Comparison of ENCODE assay signal across 8 cellular contexts in genomic region chr10:130137659-130138478, GRCh38. TPM values are rescaled to one million over a fixed set of nuclear protein-coding genes. Genes with fewer than 3 reads are reported as not detected.
DNase-seq lines count a peak whose midpoint lies in the region; ATAC-seq, FAIRE-seq and TF ChIP-seq lines count a peak whose summit lies in the region.

No MANE protein-coding gene starts in this region.

- H3K27ac Mint-ChIP-seq in Caco-2 (ENCODE audit: unreplicated experiment) (peak overlapping the region; percentile 34), osteocyte (ENCODE audit: unreplicated experiment) (peak overlapping the region; percentile 79)

- TF ChIP-seq POLR2A in endothelial cell of umbilical vein (IDR thresholded peaks at IDR 0.05; ENCODE audit: low read depth, low read length) (no peak), GM18505 (IDR thresholded peaks at IDR 0.05; ENCODE audit: borderline replicate concordance, extremely low read depth, insufficient read depth, insufficient read length) (no peak)

- peak overlapping the region; percentile 98 for H3K4me2 ChIP-seq in OCI-LY7 (ENCODE audit: low read length)
- peak overlapping the region; percentile 89 for H3K4me2 ChIP-seq in endothelial cell of umbilical vein (ENCODE audit: insufficient read depth, low read length)

- no peak for ATAC-seq in HG03196 (IDR thresholded peaks at IDR 0.05; ENCODE audit: unreplicated experiment)
- ATAC-seq in GM18505 (IDR thresholded peaks at IDR 0.05; ENCODE audit: unreplicated experiment), result no peak

- H3K27me3 ChIP-seq in Caco-2 (replicated peaks; ENCODE audit: control insufficient read depth, insufficient read depth, low read length) (no peaks in the 10 kb centered on the region), endothelial cell of umbilical vein (ENCODE audit: control insufficient read depth in 2 of 2, insufficient read depth in 2 of 2, low read length in 2 of 2) (no peaks in the 10 kb centered on the region)

- no peaks in the 10 kb centered on the region for H3K9me2 ChIP-seq in OCI-LY7 (ENCODE audit: insufficient read depth, low read length)

- DNase-seq in Caco-2, result no peak
- no peak for DNase-seq in OCI-LY7 (ENCODE audit: low spot score)
- DNase-seq in endothelial cell of umbilical vein (ENCODE audit: low read depth, low spot score), result no peak
- no peak for DNase-seq in osteocyte (ENCODE audit: extremely low spot score, unreplicated experiment)
- no peak for DNase-seq in NCI-H1694 (lab: John Stamatoyannopoulos, UW)
- DNase-seq in 8988T, result no peak

- H3K27me3 Mint-ChIP-seq in Caco-2 (ENCODE audit: insufficient read depth, unreplicated experiment), result no peaks in the 10 kb centered on the region
- H3K27me3 Mint-ChIP-seq in osteocyte (ENCODE audit: unreplicated experiment), result no peaks in the 10 kb centered on the region

- H3K9me3 ChIP-seq in Caco-2, result no peaks in the 10 kb centered on the region
- no peaks in the 10 kb centered on the region for H3K9me3 ChIP-seq in OCI-LY7 (ENCODE audit: low read length)
- no peaks in the 10 kb centered on the region for H3K9me3 ChIP-seq in endothelial cell of umbilical vein (replicated peaks; ENCODE audit: control insufficient read depth, insufficient read depth, low read length)

- POLR2A ChIA-PET in Caco-2 (lab: Charles Lee), result interaction anchor here (1.9 kb wide), 1 partner anchor 27 kb away, joined by 66 read pairs; the partner anchor contains the start of gene C10orf143
- POLR2A ChIA-PET in OCI-LY7 (lab: Charles Lee), result interaction anchor here (0.6 to 6.5 kb wide), 4 partner anchors 10 to 31 kb away, joined by 3 to 64 read pairs (median 3); partner anchors contain the start of gene C10orf143
- POLR2A ChIA-PET in endothelial cell of umbilical vein (lab: Charles Lee), result interaction anchor here (2.5 kb wide), 1 partner anchor 27 kb away, joined by 24 read pairs; the partner anchor contains the start of gene C10orf143

- H2AFZ ChIP-seq in OCI-LY7 (ENCODE audit: low read length) (no peak overlapping the region), endothelial cell of umbilical vein (ENCODE audit: low read depth, low read length) (no peak overlapping the region)

- H3K36me3 Mint-ChIP-seq in Caco-2 (ENCODE audit: insufficient read depth, unreplicated experiment) (peaks cover 38% of the 10 kb centered on the region), osteocyte (ENCODE audit: unreplicated experiment) (peaks cover 9% of the 10 kb centered on the region)

- peak overlapping the region; percentile 87 for H3K9ac ChIP-seq in endothelial cell of umbilical vein (replicated peaks; ENCODE audit: extremely low read depth, insufficient read depth, low read length)

- CTCF ChIA-PET in Caco-2 (lab: Charles Lee) (interaction anchor here (1.0 to 2.5 kb wide), 2 partner anchors 27 to 42 kb away, joined by 5 to 33 read pairs; partner anchors contain the start of gene C10orf143), OCI-LY7 (lab: Charles Lee; ENCODE audit: unreplicated experiment) (interaction anchor here (0.6 kb wide), 1 partner anchor 27 kb away, joined by 3 read pairs; no protein-coding TSS in a partner anchor), endothelial cell of umbilical vein (lab: Charles Lee) (interaction anchor here (1.1 to 3.3 kb wide), 3 partner anchors 11 to 42 kb away, joined by 3 to 46 read pairs (median 6); partner anchors contain the start of gene C10orf143)

- H4K20me1 ChIP-seq in OCI-LY7 (ENCODE audit: insufficient read depth, low read length), result peaks cover 38% of the 10 kb centered on the region
- H4K20me1 ChIP-seq in endothelial cell of umbilical vein (replicated peaks; ENCODE audit: control insufficient read depth, extremely low read depth, insufficient read depth, low read length), result peaks cover 4% of the 10 kb centered on the region

- H3K4me1 Mint-ChIP-seq in Caco-2 (ENCODE audit: low read depth, unreplicated experiment) (peaks cover 16% of the 10 kb centered on the region), osteocyte (ENCODE audit: unreplicated experiment) (peaks cover 42% of the 10 kb centered on the region)

- no peaks in the 10 kb centered on the region for H3K9me3 Mint-ChIP-seq in Caco-2 (ENCODE audit: unreplicated experiment)
- H3K9me3 Mint-ChIP-seq in osteocyte (ENCODE audit: unreplicated experiment), result no peaks in the 10 kb centered on the region

- dilution Hi-C loops in endothelial cell of umbilical vein (cut with MboI; ENCODE audit: extremely low pct_ligation_motif_present, low sequenced_read_pairs), result no loop called here

- peak overlapping the region; percentile 64 for H3K27ac ChIP-seq in OCI-LY7 (ENCODE audit: low read depth, low read length, poor library complexity, severe bottlenecking)
- H3K27ac ChIP-seq in endothelial cell of umbilical vein (ENCODE audit: insufficient read depth, low read depth, low read length), result peak overlapping the region; percentile 57

- FAIRE-seq in endothelial cell of umbilical vein (lab: Jason Lieb, UNC), result peak; percentile 33

- H3K4me3 Mint-ChIP-seq in Caco-2 (ENCODE audit: unreplicated experiment), result peak overlapping the region; percentile 84
- peak overlapping the region; percentile 80 for H3K4me3 Mint-ChIP-seq in osteocyte (ENCODE audit: unreplicated experiment)

- no TSS peak for BruUV-seq in Caco-2 (replicated peaks; lab: Mats Ljungman, UMichigan)
- BruUV-seq in OCI-LY7 (replicated peaks; lab: Mats Ljungman, UMichigan), result no TSS peak
- no TSS peak for BruUV-seq in endothelial cell of umbilical vein (replicated peaks; lab: Mats Ljungman, UMichigan)

- H3K4me3 ChIP-seq in Caco-2 (ENCODE audit: low read depth, low read length), result peak overlapping the region; percentile 95
- peak overlapping the region; percentile 84 for H3K4me3 ChIP-seq in OCI-LY7 (ENCODE audit: low read depth, low read length, poor library complexity, severe bottlenecking)
- H3K4me3 ChIP-seq in endothelial cell of umbilical vein (replicated peaks in 1 of 3; ENCODE audit: insufficient read depth in 1 of 3, low read depth in 1 of 3, low read length in 3 of 3), result peak overlapping the region in 2 of 3 experiments; percentile 83 to 95

- TF ChIP-seq CTCF in Caco-2 (IDR thresholded peaks at IDR 0.05; ENCODE audit: insufficient read depth in 1 of 2, low read depth in 1 of 2, low read length in 1 of 2, severe bottlenecking in 1 of 2, unreplicated experiment in 1 of 2) (no peak), OCI-LY7 (conservative IDR thresholded peaks at IDR 0.05; ENCODE audit: low read length) (no peak), endothelial cell of umbilical vein (IDR thresholded peaks at IDR 0.05; ENCODE audit: extremely low read depth in 1 of 2, insufficient read depth in 1 of 2, low read depth in 1 of 2, low read length in 2 of 2) (no peak), osteocyte (IDR thresholded peaks at IDR 0.05) (no peak)

- peaks cover 10% of the 10 kb centered on the region for H3K4me1 ChIP-seq in Caco-2
- H3K4me1 ChIP-seq in OCI-LY7 (ENCODE audit: insufficient read depth, low read length, poor library complexity, severe bottlenecking), result peaks cover 63% of the 10 kb centered on the region
- peaks cover 19% of the 10 kb centered on the region for H3K4me1 ChIP-seq in endothelial cell of umbilical vein (ENCODE audit: control insufficient read depth, extremely low read depth, insufficient read depth, low read length)

- H3K36me3 ChIP-seq in Caco-2 (ENCODE audit: control insufficient read depth, insufficient read depth, low read length) (no peaks in the 10 kb centered on the region), OCI-LY7 (ENCODE audit: insufficient read depth, low read length) (peaks cover 42% of the 10 kb centered on the region), endothelial cell of umbilical vein (ENCODE audit: control insufficient read depth in 2 of 2, extremely low read depth in 1 of 2, insufficient read depth in 2 of 2, low read length in 2 of 2) (peaks cover 2 to 5% of the 10 kb centered on the region in 2 experiments)

- H3K9me1 ChIP-seq in endothelial cell of umbilical vein (replicated peaks; ENCODE audit: control insufficient read depth, extremely low read depth, insufficient read depth, low read length), result no peaks in the 10 kb centered on the region

- intact Hi-C loops in Caco-2 (cut with micrococcal nuclease; ENCODE audit: unreplicated experiment) (loop anchor here (2.0 kb wide), 1 partner anchor 41 kb away; no protein-coding TSS in a partner anchor), OCI-LY7 (cut with micrococcal nuclease; ENCODE audit: unreplicated experiment) (loop anchor here (10.0 kb wide), 1 partner anchor 673 kb away; the partner anchor contains the start of gene MGMT), endothelial cell of umbilical vein (cut with micrococcal nuclease) (loop anchor here (2.0 kb wide), 1 partner anchor 17 kb away; no protein-coding TSS in a partner anchor)

- H3K79me2 ChIP-seq in OCI-LY7 (ENCODE audit: insufficient read depth, low read depth, low read length) (peaks cover 64% of the 10 kb centered on the region), endothelial cell of umbilical vein (ENCODE audit: control insufficient read depth, insufficient read depth, low read length) (peaks cover 66% of the 10 kb centered on the region)

TF ChIP-seq in endothelial cell of umbilical vein, 7 proteins besides CTCF, POLR2A, EP300 and RAD21 (continues in another document):
- TF ChIP-seq MYC (IDR thresholded peaks at IDR 0.05; ENCODE audit: low read depth, low read length), result no peak

RNA-seq across cellular contexts. Expression of gene GLRX3, which starts 1.7 kb away (rescaled TPM):
- total RNA-seq in Caco-2 (2022), result 191 and 195 TPM in 2 replicates
- 60.4 and 83.2 TPM in 2 replicates for total RNA-seq in OCI-LY7 (2014; rRNA removed; shearing (Covaris generic))
- total RNA-seq in OCI-LY7 (2022), result 110 and 117 TPM in 2 replicates
- total RNA-seq in endothelial cell of umbilical vein, result 132 and 137 TPM in 2 replicates
- polyA plus RNA-seq in endothelial cell of umbilical vein, result 57.0 and 71.6 TPM in 2 replicates
- 99.3 and 117 TPM in 2 replicates for polyA plus RNA-seq in endothelial cell of umbilical vein (2011; cell fraction: cytosol; rRNA removed)
- 53.5 and 54.2 TPM in 2 replicates for polyA plus RNA-seq in endothelial cell of umbilical vein (2011; cell fraction: nucleus; rRNA removed)
- 151 and 198 TPM in 2 replicates for polyA plus RNA-seq in endothelial cell of umbilical vein (2012)
- 21.7 and 22.4 TPM in 2 replicates for polyA minus RNA-seq in endothelial cell of umbilical vein
- 31.9 TPM for polyA minus RNA-seq in endothelial cell of umbilical vein (2011; cell fraction: cytosol; rRNA and poly(A)+ RNA removed)
- polyA minus RNA-seq in endothelial cell of umbilical vein (2011; cell fraction: nucleus; rRNA and poly(A)+ RNA removed), result 21.2 and 30.2 TPM in 2 replicates
- total RNA-seq in osteocyte, result 58.7 and 61.2 TPM in 2 replicates

RNA-seq across cellular contexts. Expression of gene C10orf143, which starts 27.2 kb away (rescaled TPM):
- 0.54 TPM in 1 of 2 replicates, not detected in the other for total RNA-seq in Caco-2 (2022)
- total RNA-seq in OCI-LY7 (2014; rRNA removed; shearing (Covaris generic)), result 0.64 and 0.88 TPM in 2 replicates
- total RNA-seq in OCI-LY7 (2022), result 6.1 and 6.4 TPM in 2 replicates
- 0.44 and 0.92 TPM in 2 replicates for total RNA-seq in endothelial cell of umbilical vein
- 0.26 and 0.53 TPM in 2 replicates for polyA plus RNA-seq in endothelial cell of umbilical vein
- 0.50 and 0.55 TPM in 2 replicates for polyA plus RNA-seq in endothelial cell of umbilical vein (2011; cell fraction: cytosol; rRNA removed)
- 0.58 and 0.71 TPM in 2 replicates for polyA plus RNA-seq in endothelial cell of umbilical vein (2011; cell fraction: nucleus; rRNA removed)
- 0.83 and 0.88 TPM in 2 replicates for polyA plus RNA-seq in endothelial cell of umbilical vein (2012)
- polyA minus RNA-seq in endothelial cell of umbilical vein, result 0.45 TPM in 1 of 2 replicates, not detected in the other
- not detected for polyA minus RNA-seq in endothelial cell of umbilical vein (2011; cell fraction: cytosol; rRNA and poly(A)+ RNA removed)
- polyA minus RNA-seq in endothelial cell of umbilical vein (2011; cell fraction: nucleus; rRNA and poly(A)+ RNA removed), result not detected in 2 replicates
- total RNA-seq in osteocyte, result 2.9 and 4.1 TPM in 2 replicates
